In the genomic region with DNA sequence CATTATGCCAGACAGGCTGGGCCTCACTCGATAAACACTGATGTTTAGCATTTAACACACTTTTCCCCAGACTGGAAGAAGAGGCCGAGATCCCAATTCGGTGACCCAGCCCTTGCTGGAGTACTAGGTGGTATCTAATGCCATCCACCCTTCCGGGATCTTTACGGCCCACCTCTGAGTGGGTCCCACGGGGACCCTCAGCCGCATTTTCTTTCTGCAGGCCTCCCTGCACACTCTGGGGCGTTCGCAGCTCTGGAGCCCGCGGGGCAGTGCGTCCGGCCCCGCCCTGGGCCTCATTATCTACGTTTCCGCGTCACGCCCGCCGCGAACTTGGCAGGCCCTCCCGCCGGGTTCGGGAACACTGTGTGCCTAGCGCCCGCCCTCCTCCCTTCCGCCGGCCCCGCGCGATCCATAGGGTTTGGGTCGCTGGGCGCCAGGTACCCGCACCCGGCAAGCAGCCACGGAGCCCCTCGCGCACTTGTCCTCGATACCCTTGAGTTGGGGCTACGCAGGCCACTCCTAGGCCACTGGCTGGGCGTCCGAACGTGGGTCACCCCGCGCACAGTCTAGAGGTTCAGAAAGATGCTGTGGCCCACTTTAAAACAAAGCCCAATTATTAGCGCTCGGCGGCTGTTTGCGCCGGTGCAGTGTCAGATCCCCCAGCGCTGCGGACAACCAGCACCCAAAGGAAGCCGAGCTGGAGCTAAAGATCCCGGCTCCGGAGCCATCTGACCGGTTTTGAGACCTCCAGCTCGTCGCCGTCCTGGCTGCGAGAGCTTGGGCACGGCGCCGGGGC, we compare ENCODE assay signal across 8 cellular contexts. TPM values are rescaled to one million over a fixed set of nuclear protein-coding genes. Genes with fewer than 3 reads are reported as not detected.
DNase-seq lines count a peak whose midpoint lies in the region; ATAC-seq and TF ChIP-seq lines count a peak whose summit lies in the region.

No MANE protein-coding gene starts in this region.

- H3K27ac Mint-ChIP-seq in activated T-helper 2 cell treated with anti-CD3 and anti-CD28 coated beads, Interferon-gamma antibody, Interleukin-2, Interleukin-4, amounts not matched to agents 10 μg/mL and 5 μg/mL and 100 μg/mL, durations not matched to agents 14 hours and 24 hours and 36 hours, result peak overlapping the region; percentile 91
- H3K27ac Mint-ChIP-seq in natural killer cell treated with Interleukin-12 subunit alpha and Interleukin-12 subunit beta and Interleukin-15 and Interleukin-18, amount 100 ng/mL, for 72 hours, result peak overlapping the region; percentile 84 to 86

- peak overlapping the region; percentile 81 for H3K4me3 ChIP-seq in fibroblast of the aortic adventitia (ENCODE audit: low read depth, low read length)

- peak; percentile 80 to 84 for ATAC-seq in natural killer cell treated with Interleukin-12 subunit alpha and Interleukin-12 subunit beta and Interleukin-15 and Interleukin-18, amount 100 ng/mL, for 72 hours
- ATAC-seq in GM21723 (IDR thresholded peaks at IDR 0.05; ENCODE audit: unreplicated experiment), result no peak

- TF ChIP-seq CTCF in fibroblast of the aortic adventitia (IDR thresholded peaks at IDR 0.05; ENCODE audit: insufficient read depth, low read length), result no peak

- no peaks in the 10 kb centered on the region for H3K9me3 Mint-ChIP-seq in activated T-helper 2 cell treated with anti-CD3 and anti-CD28 coated beads, Interferon-gamma antibody, Interleukin-2, Interleukin-4, amounts not matched to agents 10 μg/mL and 5 μg/mL and 100 μg/mL, durations not matched to agents 14 hours and 24 hours and 36 hours
- no peaks in the 10 kb centered on the region for H3K9me3 Mint-ChIP-seq in natural killer cell treated with Interleukin-12 subunit alpha and Interleukin-12 subunit beta and Interleukin-15 and Interleukin-18, amount 100 ng/mL, for 72 hours

- H3K36me3 Mint-ChIP-seq in activated T-helper 2 cell treated with anti-CD3 and anti-CD28 coated beads, Interferon-gamma antibody, Interleukin-2, Interleukin-4, amounts not matched to agents 10 μg/mL and 5 μg/mL and 100 μg/mL, durations not matched to agents 14 hours and 24 hours and 36 hours (ENCODE audit: low read depth), result no peaks in the 10 kb centered on the region
- no peaks in the 10 kb centered on the region for H3K36me3 Mint-ChIP-seq in natural killer cell treated with Interleukin-12 subunit alpha and Interleukin-12 subunit beta and Interleukin-15 and Interleukin-18, amount 100 ng/mL, for 72 hours

- DNase-seq in ELR (ENCODE audit: low read depth) (peak; percentile 80), NOMO-1 treated with DMSO at 0.1 percent for 48 hours (lab: John Stamatoyannopoulos, UW; ENCODE audit: unreplicated experiment) (peak; percentile 35), fibroblast of the aortic adventitia (ENCODE audit: low read depth) (peak; percentile 82), foreskin melanocyte (no peak)
- peak; percentile 52 for DNase-seq in activated T-helper 2 cell treated with anti-CD3 and anti-CD28 coated beads, Interferon-gamma antibody, Interleukin-2, Interleukin-4, amounts not matched to agents 10 μg/mL and 5 μg/mL and 100 μg/mL, durations not matched to agents 14 hours and 24 hours and 36 hours (ENCODE audit: low spot score)
- peak; percentile 75 for DNase-seq in natural killer cell treated with Interleukin-12 subunit alpha and Interleukin-12 subunit beta and Interleukin-15 and Interleukin-18, amount 100 ng/mL, for 72 hours (ENCODE audit: low spot score)
- peak in 5 of 6 experiments; percentile 10 to 53 (median 30) for DNase-seq in stimulated activated naive CD4-positive, alpha-beta T cell (lab: John Stamatoyannopoulos, UW)

- intact Hi-C loops in activated T-helper 2 cell treated with anti-CD3 and anti-CD28 coated beads, Interferon-gamma antibody, Interleukin-2, Interleukin-4, amounts not matched to agents 10 μg/mL and 5 μg/mL and 100 μg/mL, durations not matched to agents 14 hours and 24 hours and 36 hours (cut with micrococcal nuclease), result loop anchor here (1.0 to 5.0 kb wide), 5 partner anchors 81 to 361 kb away; partner anchors contain the start of genes MIS18A, PAXBP1 and SYNJ1

- H3K4me1 Mint-ChIP-seq in activated T-helper 2 cell treated with anti-CD3 and anti-CD28 coated beads, Interferon-gamma antibody, Interleukin-2, Interleukin-4, amounts not matched to agents 10 μg/mL and 5 μg/mL and 100 μg/mL, durations not matched to agents 14 hours and 24 hours and 36 hours (ENCODE audit: low read depth), result peaks cover 17% of the 10 kb centered on the region
- H3K4me1 Mint-ChIP-seq in natural killer cell treated with Interleukin-12 subunit alpha and Interleukin-12 subunit beta and Interleukin-15 and Interleukin-18, amount 100 ng/mL, for 72 hours (ENCODE audit: low read depth in 2 of 2), result peaks cover 38 to 42% of the 10 kb centered on the region in 2 donors

- H3K27me3 Mint-ChIP-seq in activated T-helper 2 cell treated with anti-CD3 and anti-CD28 coated beads, Interferon-gamma antibody, Interleukin-2, Interleukin-4, amounts not matched to agents 10 μg/mL and 5 μg/mL and 100 μg/mL, durations not matched to agents 14 hours and 24 hours and 36 hours (ENCODE audit: low read depth), result no peaks in the 10 kb centered on the region
- no peaks in the 10 kb centered on the region for H3K27me3 Mint-ChIP-seq in natural killer cell treated with Interleukin-12 subunit alpha and Interleukin-12 subunit beta and Interleukin-15 and Interleukin-18, amount 100 ng/mL, for 72 hours

- peak overlapping the region; percentile 93 for H3K4me3 Mint-ChIP-seq in activated T-helper 2 cell treated with anti-CD3 and anti-CD28 coated beads, Interferon-gamma antibody, Interleukin-2, Interleukin-4, amounts not matched to agents 10 μg/mL and 5 μg/mL and 100 μg/mL, durations not matched to agents 14 hours and 24 hours and 36 hours (ENCODE audit: low read depth)
- H3K4me3 Mint-ChIP-seq in natural killer cell treated with Interleukin-12 subunit alpha and Interleukin-12 subunit beta and Interleukin-15 and Interleukin-18, amount 100 ng/mL, for 72 hours, result peak overlapping the region; percentile 93

RNA-seq across cellular contexts. Expression of gene EVA1C, which starts 0.9 kb away (rescaled TPM):
- total RNA-seq in activated T-helper 2 cell treated with anti-CD3 and anti-CD28 coated beads, Interferon-gamma antibody, Interleukin-2, Interleukin-4, amounts not matched to agents 10 μg/mL and 5 μg/mL and 100 μg/mL, durations not matched to agents 14 hours and 24 hours and 36 hours, result 8.1 and 8.4 TPM in 2 replicates
- 14.5 and 17.8 TPM in 2 replicates for total RNA-seq in fibroblast of the aortic adventitia (ENCODE audit: low replicate concordance)
- 1 to 10 TPM; 1.2 to 4.7 TPM for total RNA-seq in natural killer cell treated with Interleukin-12 subunit alpha and Interleukin-12 subunit beta and Interleukin-15 and Interleukin-18, amount 100 ng/mL, for 72 hours

RNA-seq across cellular contexts. Expression of gene URB1, which starts 18.8 kb away (rescaled TPM):
- 32.3 and 33.9 TPM in 2 replicates for total RNA-seq in activated T-helper 2 cell treated with anti-CD3 and anti-CD28 coated beads, Interferon-gamma antibody, Interleukin-2, Interleukin-4, amounts not matched to agents 10 μg/mL and 5 μg/mL and 100 μg/mL, durations not matched to agents 14 hours and 24 hours and 36 hours
- total RNA-seq in fibroblast of the aortic adventitia (ENCODE audit: low replicate concordance), result 16.7 and 21.1 TPM in 2 replicates
- 10 to 100 TPM; 21.9 to 56.0 TPM for total RNA-seq in natural killer cell treated with Interleukin-12 subunit alpha and Interleukin-12 subunit beta and Interleukin-15 and Interleukin-18, amount 100 ng/mL, for 72 hours
